In genomic region chr1:119181236-119181635, GRCh38 we compare ENCODE assay signal across 16 cellular contexts. TPM values are rescaled to one million over a fixed set of nuclear protein-coding genes. Genes with fewer than 3 reads are reported as not detected.
A peak's percentile ranks its signal among the peaks of the same experiment; 100 is the strongest.
DNase-seq lines count a peak whose midpoint lies in the region; ATAC-seq and TF ChIP-seq lines count a peak whose summit lies in the region.
"Had no signal": no experiment of that assay in that cellular context is flagged by ENCODE, and none has a peak within 500 bp of the region (broad histone marks: within the 10 kb centered on the region; RNA-seq: fewer than 3 reads in every experiment).

No MANE protein-coding gene starts in this region.

- H3K4me3 Mint-ChIP-seq in endothelial cell (ENCODE audit: unreplicated experiment) (no peak overlapping the region), progenitor cell of endocrine pancreas (ENCODE audit: low read depth) (no peak overlapping the region), immature natural killer cell (no peak overlapping the region)
- H3K4me3 Mint-ChIP-seq: CD4-positive, alpha-beta memory T cell; GM23338 had no signal

- H3K4me3 ChIP-seq in tibial artery = no peak overlapping the region
- H3K4me3 ChIP-seq: A549, GM23338 had no signal

- ATAC-seq in GM19324 (IDR thresholded peaks at IDR 0.05; ENCODE audit: low FRiP score, unreplicated experiment) = no peak
- ATAC-seq: A549, GM23338 had no signal

- H3K27me3 ChIP-seq in tibial artery = no peaks in the 10 kb centered on the region
- H3K27me3 ChIP-seq: BE2C had no signal

- no peak overlapping the region for H3K27ac ChIP-seq in tibial artery
- H3K27ac ChIP-seq: A549, C4-2B had no signal

- DNase-seq in NCI-H1417 treated with DMSO at 0.1 percent for 48 hours (lab: John Stamatoyannopoulos, UW) (peak; percentile 27), NCI-H69 (lab: John Stamatoyannopoulos, UW) (peak; percentile 36), endothelial cell (ENCODE audit: low spot score) (no peak), progenitor cell of endocrine pancreas (ENCODE audit: low spot score, unreplicated experiment) (no peak), immature natural killer cell (no peak), tibial artery (no peak)
- DNase-seq: BE2C; CD4-positive, alpha-beta memory T cell; DMS153; DMS79 treated with DMSO at 0.1 percent for 48 hours; EL; H7 had no signal

- peaks cover 0 to 9% (median 6%) of the 10 kb centered on the region in 3 donors for H3K9me3 ChIP-seq in tibial artery
- H3K9me3 ChIP-seq: A549, BE2C had no signal

- H3K36me3 Mint-ChIP-seq in endothelial cell (ENCODE audit: low read depth, unreplicated experiment) = peaks cover 14% of the 10 kb centered on the region
- peaks cover 28% of the 10 kb centered on the region for H3K36me3 Mint-ChIP-seq in progenitor cell of endocrine pancreas (ENCODE audit: insufficient read depth)
- peaks cover 17 to 43% (median 17%) of the 10 kb centered on the region in 3 donors for H3K36me3 Mint-ChIP-seq in immature natural killer cell

- H3K27ac Mint-ChIP-seq in endothelial cell (ENCODE audit: unreplicated experiment) (peak overlapping the region; percentile 39), progenitor cell of endocrine pancreas (peak overlapping the region; percentile 72), immature natural killer cell (no peak overlapping the region)
- H3K27ac Mint-ChIP-seq: GM23338 had no signal

- H3K9me3 Mint-ChIP-seq in endothelial cell (ENCODE audit: unreplicated experiment) (no peaks in the 10 kb centered on the region), progenitor cell of endocrine pancreas (ENCODE audit: low read depth) (peaks cover 10% of the 10 kb centered on the region), immature natural killer cell (peaks cover 0 to 7% (median 2%) of the 10 kb centered on the region in 6 donors)

- no peaks in the 10 kb centered on the region for H3K4me1 ChIP-seq in tibial artery
- H3K4me1 ChIP-seq: A549, BE2C had no signal

- intact Hi-C loops in tibial artery (cut with DNase I; ENCODE audit: low total_unique reads) = no loop called here

- TF ChIP-seq CTCF in endothelial cell (IDR thresholded peaks at IDR 0.05; ENCODE audit: unreplicated experiment) (no peak), progenitor cell of endocrine pancreas (IDR thresholded peaks at IDR 0.05; ENCODE audit: unreplicated experiment) (no peak), tibial artery (IDR thresholded peaks at IDR 0.05) (no peak)

- H3K27me3 Mint-ChIP-seq in endothelial cell (ENCODE audit: unreplicated experiment) (peaks cover 3% of the 10 kb centered on the region), progenitor cell of endocrine pancreas (no peaks in the 10 kb centered on the region), immature natural killer cell (ENCODE audit: low read depth in 3 of 3) (peaks cover 0 to 3% (median 0%) of the 10 kb centered on the region in 3 donors)
- H3K27me3 Mint-ChIP-seq: CD4-positive, alpha-beta memory T cell had no signal

- peaks cover 10 to 25% (median 13%) of the 10 kb centered on the region in 3 donors for H3K36me3 ChIP-seq in tibial artery
- H3K36me3 ChIP-seq: BE2C had no signal

- H3K4me1 Mint-ChIP-seq in endothelial cell (ENCODE audit: unreplicated experiment) (peaks cover 5% of the 10 kb centered on the region), progenitor cell of endocrine pancreas (ENCODE audit: low read depth) (peaks cover 12% of the 10 kb centered on the region), immature natural killer cell (no peaks in the 10 kb centered on the region)
- H3K4me1 Mint-ChIP-seq: CD4-positive, alpha-beta memory T cell; GM23338 had no signal

RNA-seq across cellular contexts. Expression of gene WARS2, which starts 40.8 kb away (rescaled TPM):
- total RNA-seq in endothelial cell (ENCODE audit: unreplicated experiment) = 11.2 TPM
- 14.5 and 14.8 TPM in 2 replicates for total RNA-seq in progenitor cell of endocrine pancreas
- 10 to 100 TPM in 1 of 3 donors, 1 to 10 TPM in 2; 6.5 to 10.6 (median 9.5) TPM for polyA plus RNA-seq in immature natural killer cell

Comparison
In these comparisons a context has a peak if more than half of its experiments do, and no peak if none do; other contexts are left out.
1. DNase-seq: peak in NCI-H1417 treated with DMSO at 0.1 percent for 48 hours (single experiment) and NCI-H69 (single experiment); none in endothelial cell (single experiment), progenitor cell of endocrine pancreas (single experiment), immature natural killer cell (0 of 3) and tibial artery (0 of 2).
2. H3K27ac Mint-ChIP-seq: peak in endothelial cell (single experiment) and progenitor cell of endocrine pancreas (single experiment); none in immature natural killer cell (0 of 6).